34 cellular contexts compared by ENCODE assay signal in the genomic region with DNA sequence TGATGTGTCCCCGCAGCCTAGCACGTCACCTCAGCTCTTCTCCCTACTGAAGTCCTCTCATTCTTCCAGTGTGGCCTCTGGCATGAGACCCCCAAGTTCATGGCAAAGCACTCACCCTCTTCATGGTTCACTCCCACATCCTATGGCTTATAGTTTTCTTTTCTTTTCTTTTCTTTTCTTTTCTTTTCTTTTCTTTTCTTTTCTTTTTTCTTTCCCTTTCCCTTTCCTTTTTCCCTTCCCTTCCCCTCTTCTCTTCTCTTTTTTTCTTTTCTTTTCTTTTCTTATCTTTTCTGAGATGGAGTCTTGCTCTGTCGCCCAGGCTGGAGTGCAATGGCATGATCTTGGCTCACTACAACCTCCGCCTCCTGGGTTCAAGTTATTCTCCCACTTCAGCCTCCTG.
"Had no signal": no experiment of that assay in that cellular context is flagged by ENCODE, and none has a peak within 500 bp of the region (broad histone marks: within the 10 kb centered on the region; RNA-seq: fewer than 3 reads in every experiment).

No MANE protein-coding gene starts in this region.

- ATAC-seq: activated naive CD4-positive, alpha-beta T cell treated with anti-CD3 and anti-CD28 coated beads, Interleukin-2, amount 50 U/mL, for 72 hours; activated naive CD8-positive, alpha-beta T cell treated with anti-CD3 and anti-CD28 coated beads, Interleukin-2, amount 50 U/mL, for 24 hours; activated T-cell treated with anti-CD3 and anti-CD28 coated beads, Interleukin-2, amount 50 U/mL, for 4 hours; activated T-cell treated with anti-CD3 and anti-CD28 coated beads, Interleukin-2, amount 50 U/mL, for 72 hours; activated T-helper 17 cell treated with anti-CD3 and anti-CD28 coated beads, Interleukin-2, amount 50 U/mL, for 72 hours; body of pancreas had no signal

- H3K9me3 ChIP-seq: adrenal gland, ascending aorta, body of pancreas, breast epithelium had no signal

- H3K27me3 ChIP-seq: adrenal gland, ascending aorta, body of pancreas, brain microvascular endothelial cell had no signal

- H3K36me3 ChIP-seq: adrenal gland, ascending aorta, brain microvascular endothelial cell, breast epithelium, cardiac muscle cell had no signal

- H3K27ac ChIP-seq: adrenal gland, ascending aorta, body of pancreas, brain microvascular endothelial cell, breast epithelium, cardiac muscle cell had no signal

- H3K4me1 ChIP-seq: adrenal gland, ascending aorta, body of pancreas, breast epithelium had no signal

- DNase-seq: activated effector memory CD4-positive, alpha-beta T cell treated with anti-CD3 and anti-CD28 coated beads, Interleukin-2, amount 50 U/mL, for 16 hours; activated effector memory CD4-positive, alpha-beta T cell treated with Interleukin-2 at 50 U/mL for 16 hours; activated gamma-delta T cell; activated gamma-delta T cell treated with Interleukin-2 at 50 U/mL for 16 hours; activated naive CD4-positive, alpha-beta T cell; activated naive CD4-positive, alpha-beta T cell treated with anti-CD3 and anti-CD28 coated beads for 36 hours; activated naive CD4-positive, alpha-beta T cell treated with anti-CD3 and anti-CD28 coated beads, Interleukin-2, amount 10 ng/mL, durations not matched to agents 7 days and 5 days; activated naive CD4-positive, alpha-beta T cell treated with anti-CD3 and anti-CD28 coated beads, Interleukin-2, amount 50 U/mL, for 16 hours; activated naive CD4-positive, alpha-beta T cell treated with Interleukin-2 at 50 U/mL for 16 hours; activated naive CD8-positive, alpha-beta T cell treated with anti-CD3 and anti-CD28 coated beads for 36 hours; activated naive CD8-positive, alpha-beta T cell treated with anti-CD3 and anti-CD28 coated beads, Interleukin-2, amount 10 ng/mL, durations not matched to agents 7 days and 5 days; activated naive CD8-positive, alpha-beta T cell treated with anti-CD3 and anti-CD28 coated beads, Interleukin-2, amount 50 U/mL, for 24 hours; activated T-cell treated with anti-CD3 and anti-CD28 coated beads, Interleukin-2, amount 50 U/mL, for 1 hour; activated T-cell treated with anti-CD3 and anti-CD28 coated beads, Interleukin-2, amount 50 U/mL, for 24 hours; activated T-cell treated with anti-CD3 and anti-CD28 coated beads, Interleukin-2, amount 50 U/mL, for 4 hours; activated T-cell treated with anti-CD3 and anti-CD28 coated beads, Interleukin-2, amount 50 U/mL, for 48 hours; activated T-cell treated with anti-CD3 and anti-CD28 coated beads, Interleukin-2, amount 50 U/mL, for 72 hours; adrenal gland; amniotic stem cell; amygdala; anterior cingulate cortex; aorta; body of pancreas; brain microvascular endothelial cell; caudate nucleus; central memory CD4-positive, alpha-beta T cell; cerebellar nuclear complex had no signal

- H3K4me3 ChIP-seq: adrenal gland, ascending aorta, body of pancreas, breast epithelium, cardiac muscle cell had no signal

- FAIRE-seq: astrocyte, bronchial epithelial cell had no signal
